16 cellular contexts compared by ENCODE assay signal in the genomic region with DNA sequence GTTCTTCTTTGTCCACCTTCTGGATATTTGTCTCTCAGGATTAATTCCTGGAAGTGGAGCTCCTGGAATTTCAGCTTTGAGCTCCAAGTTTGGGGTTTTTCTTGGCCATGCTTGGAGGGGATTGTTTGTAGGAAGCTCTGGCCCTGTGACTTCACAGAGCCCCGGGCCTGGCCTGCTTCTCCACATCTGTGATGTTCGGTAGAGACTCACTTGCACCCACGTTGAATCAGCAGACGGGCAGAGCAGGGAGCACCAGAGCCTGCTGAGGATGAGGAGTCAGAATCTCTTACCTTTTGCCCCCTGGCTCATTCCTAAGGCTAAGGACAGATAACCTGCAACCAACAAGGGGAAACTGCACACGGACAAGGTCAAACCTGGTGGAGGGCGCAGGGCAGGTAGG.
"Had no signal": no experiment of that assay in that cellular context is flagged by ENCODE, and none has a peak within 500 bp of the region (broad histone marks: within the 10 kb centered on the region; RNA-seq: fewer than 3 reads in every experiment).

No MANE protein-coding gene starts in this region.

- H3K9me3 ChIP-seq: body of pancreas, pancreas had no signal

- H3K36me3 Mint-ChIP-seq: activated naive CD4-positive, alpha-beta T cell treated with anti-CD3 and anti-CD28 coated beads, Interleukin-2, amount 50 U/mL, for 24 hours; memory B cell; neural progenitor cell; T-cell had no signal

- H3K27me3 ChIP-seq: body of pancreas, neural progenitor cell, pancreas had no signal

- H3K9me3 Mint-ChIP-seq: activated naive CD4-positive, alpha-beta T cell treated with anti-CD3 and anti-CD28 coated beads, Interleukin-2, amount 50 U/mL, for 24 hours; central memory CD8-positive, alpha-beta T cell; neural progenitor cell; T-cell had no signal

- H3K4me1 ChIP-seq: body of pancreas, neural progenitor cell, pancreas had no signal

- H3K4me3 ChIP-seq: body of pancreas, neural progenitor cell, pancreas, SK-N-MC had no signal

- H2AFZ ChIP-seq: neural progenitor cell had no signal

- DNase-seq: activated CD4-positive, alpha-beta T cell treated with anti-CD3 and anti-CD28 coated beads for 36 hours; body of pancreas; endodermal cell; erythroblast; pancreas; small intestine; stimulated activated naive CD4-positive, alpha-beta T cell; substantia nigra; T-cell; trophoblast cell had no signal

- H3K4me2 ChIP-seq: neural progenitor cell had no signal

- H3K4me3 Mint-ChIP-seq: activated CD4-positive, alpha-beta T cell treated with anti-CD3 and anti-CD28 coated beads for 36 hours; activated naive CD4-positive, alpha-beta T cell treated with anti-CD3 and anti-CD28 coated beads, Interleukin-2, amount 50 U/mL, for 24 hours; central memory CD8-positive, alpha-beta T cell; endodermal cell; memory B cell; neural progenitor cell; T-cell had no signal

- H3K27ac Mint-ChIP-seq: activated CD4-positive, alpha-beta T cell treated with anti-CD3 and anti-CD28 coated beads for 36 hours; activated naive CD4-positive, alpha-beta T cell treated with anti-CD3 and anti-CD28 coated beads, Interleukin-2, amount 50 U/mL, for 24 hours; endodermal cell; neural progenitor cell; T-cell had no signal

- H3K9ac ChIP-seq: neural progenitor cell had no signal

- H3K36me3 ChIP-seq: neural progenitor cell, pancreas had no signal

- ATAC-seq: activated CD4-positive, alpha-beta T cell treated with anti-CD3 and anti-CD28 coated beads for 36 hours; body of pancreas; pancreas; T-cell had no signal

- H3K27ac ChIP-seq: body of pancreas, neural progenitor cell, pancreas, SK-N-MC, VCaP had no signal
